In the genomic region with DNA sequence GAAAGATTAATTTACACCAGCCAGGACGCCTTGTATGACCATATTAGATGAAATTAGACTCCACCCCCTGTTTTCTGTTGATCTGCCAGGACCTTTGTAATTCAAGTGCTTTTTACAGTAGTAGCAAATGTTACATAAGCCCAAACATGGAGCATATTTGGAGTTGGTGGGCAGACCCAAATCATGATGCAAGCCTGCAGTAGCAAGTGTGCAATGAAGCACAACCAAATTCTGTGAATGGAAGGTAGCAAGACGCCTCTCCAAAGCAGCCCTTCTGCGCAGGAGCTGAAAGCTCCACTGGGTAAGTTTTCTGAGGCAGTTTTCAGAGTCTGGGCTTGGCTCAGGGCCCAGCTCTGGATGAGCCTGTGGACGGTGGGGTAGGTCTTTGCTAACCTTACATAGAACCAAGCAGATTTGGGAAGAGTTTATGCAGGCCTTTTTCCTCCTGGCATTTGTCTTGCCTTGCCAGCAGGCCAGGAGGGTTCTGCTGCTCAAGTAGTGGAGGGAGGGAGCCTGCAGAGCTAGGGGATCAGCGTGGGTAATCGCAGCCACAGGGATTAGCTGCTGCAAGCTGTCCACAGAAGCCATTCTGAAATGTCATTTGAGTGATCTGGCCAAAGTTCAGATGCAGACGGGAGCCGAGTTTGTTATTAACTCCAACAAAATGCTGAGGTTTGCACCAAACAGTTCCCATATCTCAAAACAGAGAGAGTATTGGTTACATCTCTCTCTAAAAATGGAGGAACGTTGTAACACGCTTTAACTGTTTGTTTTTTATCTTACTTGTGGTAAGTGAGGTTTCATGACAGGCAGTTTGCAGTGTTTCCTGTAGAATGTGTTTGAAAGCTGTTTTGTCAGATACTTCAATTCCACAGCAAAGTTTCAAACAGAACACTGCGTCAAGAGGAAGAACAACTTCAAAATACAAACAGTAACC, we compare ENCODE assay signal across 1 cellular context.
A peak's percentile ranks its signal among the peaks of the same experiment; 100 is the strongest.
TF ChIP-seq lines count a peak whose summit lies in the region.

No MANE protein-coding gene starts in this region.

TF ChIP-seq in HepG2, 621 proteins besides CTCF, POLR2A, EP300 and RAD21 (continued from another document):
- TF ChIP-seq, protein P1, sequence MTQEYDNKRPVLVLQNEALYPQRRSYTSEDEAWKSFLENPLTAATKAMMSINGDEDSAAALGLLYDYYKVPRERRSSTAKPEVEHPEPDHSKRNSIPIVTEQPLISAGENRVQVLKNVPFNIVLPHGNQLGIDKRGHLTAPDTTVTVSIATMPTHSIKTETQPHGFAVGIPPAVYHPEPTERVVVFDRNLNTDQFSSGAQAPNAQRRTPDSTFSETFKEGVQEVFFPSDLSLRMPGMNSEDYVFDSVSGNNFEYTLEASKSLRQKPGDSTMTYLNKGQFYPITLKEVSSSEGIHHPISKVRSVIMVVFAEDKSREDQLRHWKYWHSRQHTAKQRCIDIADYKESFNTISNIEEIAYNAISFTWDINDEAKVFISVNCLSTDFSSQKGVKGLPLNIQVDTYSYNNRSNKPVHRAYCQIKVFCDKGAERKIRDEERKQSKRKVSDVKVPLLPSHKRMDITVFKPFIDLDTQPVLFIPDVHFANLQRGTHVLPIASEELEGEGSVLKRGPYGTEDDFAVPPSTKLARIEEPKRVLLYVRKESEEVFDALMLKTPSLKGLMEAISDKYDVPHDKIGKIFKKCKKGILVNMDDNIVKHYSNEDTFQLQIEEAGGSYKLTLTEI (CRISPR knock-in tag; conservative IDR thresholded peaks at IDR 0.05): no peak
- TF ChIP-seq NCOA2 (CRISPR knock-in tag; IDR thresholded peaks at IDR 0.05): no peak; the same call in 1 of the 2 replicates
- TF ChIP-seq POLR2AphosphoS5 (IDR thresholded peaks at IDR 0.05; ENCODE audit: low read depth, low read length): 0 out of 2 replicates have a peak, but pooled peaks have one; percentile 38
- TF ChIP-seq HOXA3 (CRISPR knock-in tag; IDR thresholded peaks at IDR 0.05): peak; percentile 71; the same call in 1 of the 2 replicates
- TF ChIP-seq, protein P2, sequence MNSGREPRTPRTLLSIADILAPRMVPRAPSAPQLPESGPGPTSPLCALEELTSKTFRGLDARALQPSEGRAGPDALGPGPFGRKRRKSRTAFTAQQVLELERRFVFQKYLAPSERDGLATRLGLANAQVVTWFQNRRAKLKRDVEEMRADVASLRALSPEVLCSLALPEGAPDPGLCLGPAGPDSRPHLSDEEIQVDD (CRISPR knock-in tag; IDR thresholded peaks at IDR 0.05; ENCODE audit: borderline replicate concordance): no peak
- TF ChIP-seq CHD2 (IDR thresholded peaks at IDR 0.05; ENCODE audit: low read depth, low read length): no peak
- no peak for TF ChIP-seq GATA4 (IDR thresholded peaks at IDR 0.05; ENCODE audit: borderline replicate concordance, low read depth)
- no peak for TF ChIP-seq ZNF432 (CRISPR knock-in tag; IDR thresholded peaks at IDR 0.05; ENCODE audit: borderline replicate concordance)
- no peak for TF ChIP-seq NAIF1 (CRISPR knock-in tag; IDR thresholded peaks at IDR 0.05; ENCODE audit: borderline replicate concordance)
- TF ChIP-seq, protein P3, sequence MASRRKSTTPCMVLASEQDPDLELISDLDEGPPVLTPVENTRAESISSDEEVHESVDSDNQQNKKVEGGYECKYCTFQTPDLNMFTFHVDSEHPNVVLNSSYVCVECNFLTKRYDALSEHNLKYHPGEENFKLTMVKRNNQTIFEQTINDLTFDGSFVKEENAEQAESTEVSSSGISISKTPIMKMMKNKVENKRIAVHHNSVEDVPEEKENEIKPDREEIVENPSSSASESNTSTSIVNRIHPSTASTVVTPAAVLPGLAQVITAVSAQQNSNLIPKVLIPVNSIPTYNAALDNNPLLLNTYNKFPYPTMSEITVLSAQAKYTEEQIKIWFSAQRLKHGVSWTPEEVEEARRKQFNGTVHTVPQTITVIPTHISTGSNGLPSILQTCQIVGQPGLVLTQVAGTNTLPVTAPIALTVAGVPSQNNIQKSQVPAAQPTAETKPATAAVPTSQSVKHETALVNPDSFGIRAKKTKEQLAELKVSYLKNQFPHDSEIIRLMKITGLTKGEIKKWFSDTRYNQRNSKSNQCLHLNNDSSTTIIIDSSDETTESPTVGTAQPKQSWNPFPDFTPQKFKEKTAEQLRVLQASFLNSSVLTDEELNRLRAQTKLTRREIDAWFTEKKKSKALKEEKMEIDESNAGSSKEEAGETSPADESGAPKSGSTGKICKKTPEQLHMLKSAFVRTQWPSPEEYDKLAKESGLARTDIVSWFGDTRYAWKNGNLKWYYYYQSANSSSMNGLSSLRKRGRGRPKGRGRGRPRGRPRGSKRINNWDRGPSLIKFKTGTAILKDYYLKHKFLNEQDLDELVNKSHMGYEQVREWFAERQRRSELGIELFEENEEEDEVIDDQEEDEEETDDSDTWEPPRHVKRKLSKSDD (CRISPR knock-in tag; IDR thresholded peaks at IDR 0.05; ENCODE audit: low read depth): no peak
- TF ChIP-seq TSC22D2 (CRISPR knock-in tag; IDR thresholded peaks at IDR 0.05; ENCODE audit: borderline replicate concordance): no peak
- peak; percentile 43 for TF ChIP-seq FOXA3 (CRISPR knock-in tag; IDR thresholded peaks at IDR 0.05)
- TF ChIP-seq, protein P4, sequence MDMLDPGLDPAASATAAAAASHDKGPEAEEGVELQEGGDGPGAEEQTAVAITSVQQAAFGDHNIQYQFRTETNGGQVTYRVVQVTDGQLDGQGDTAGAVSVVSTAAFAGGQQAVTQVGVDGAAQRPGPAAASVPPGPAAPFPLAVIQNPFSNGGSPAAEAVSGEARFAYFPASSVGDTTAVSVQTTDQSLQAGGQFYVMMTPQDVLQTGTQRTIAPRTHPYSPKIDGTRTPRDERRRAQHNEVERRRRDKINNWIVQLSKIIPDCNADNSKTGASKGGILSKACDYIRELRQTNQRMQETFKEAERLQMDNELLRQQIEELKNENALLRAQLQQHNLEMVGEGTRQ (IDR thresholded peaks at IDR 0.05; ENCODE audit: low read depth, low read length): no peak
- TF ChIP-seq, protein P4 (CRISPR knock-in tag; IDR thresholded peaks at IDR 0.05; ENCODE audit: borderline replicate concordance): no peak
- TF ChIP-seq BHLHE40 (IDR thresholded peaks at IDR 0.05; ENCODE audit: low read length): no peak
- TF ChIP-seq TBX2 (CRISPR knock-in tag; IDR thresholded peaks at IDR 0.05; ENCODE audit: borderline replicate concordance): peak; percentile 50; the same call in 1 of the 2 replicates
- no peak for TF ChIP-seq IKZF4 (CRISPR knock-in tag; IDR thresholded peaks at IDR 0.05; ENCODE audit: borderline replicate concordance, low read depth, not compliant biosample characterization)
- no peak for TF ChIP-seq ZNF746 (CRISPR knock-in tag; IDR thresholded peaks at IDR 0.05)
- TF ChIP-seq ZNF232 (CRISPR knock-in tag; IDR thresholded peaks at IDR 0.05; ENCODE audit: borderline replicate concordance): no peak
- TF ChIP-seq PAWR (CRISPR knock-in tag; IDR thresholded peaks at IDR 0.05; ENCODE audit: borderline replicate concordance): no peak
- no peak for TF ChIP-seq ZNF891 (CRISPR knock-in tag; IDR thresholded peaks at IDR 0.05)
- TF ChIP-seq FOXO1 (CRISPR knock-in tag; IDR thresholded peaks at IDR 0.05): no peak; the same call in 1 of the 2 replicates
- TF ChIP-seq ZNF329 (CRISPR knock-in tag; IDR thresholded peaks at IDR 0.05; ENCODE audit: low read depth): no peak
